Comparison of ENCODE assay signal across 8 cellular contexts in the genomic region with DNA sequence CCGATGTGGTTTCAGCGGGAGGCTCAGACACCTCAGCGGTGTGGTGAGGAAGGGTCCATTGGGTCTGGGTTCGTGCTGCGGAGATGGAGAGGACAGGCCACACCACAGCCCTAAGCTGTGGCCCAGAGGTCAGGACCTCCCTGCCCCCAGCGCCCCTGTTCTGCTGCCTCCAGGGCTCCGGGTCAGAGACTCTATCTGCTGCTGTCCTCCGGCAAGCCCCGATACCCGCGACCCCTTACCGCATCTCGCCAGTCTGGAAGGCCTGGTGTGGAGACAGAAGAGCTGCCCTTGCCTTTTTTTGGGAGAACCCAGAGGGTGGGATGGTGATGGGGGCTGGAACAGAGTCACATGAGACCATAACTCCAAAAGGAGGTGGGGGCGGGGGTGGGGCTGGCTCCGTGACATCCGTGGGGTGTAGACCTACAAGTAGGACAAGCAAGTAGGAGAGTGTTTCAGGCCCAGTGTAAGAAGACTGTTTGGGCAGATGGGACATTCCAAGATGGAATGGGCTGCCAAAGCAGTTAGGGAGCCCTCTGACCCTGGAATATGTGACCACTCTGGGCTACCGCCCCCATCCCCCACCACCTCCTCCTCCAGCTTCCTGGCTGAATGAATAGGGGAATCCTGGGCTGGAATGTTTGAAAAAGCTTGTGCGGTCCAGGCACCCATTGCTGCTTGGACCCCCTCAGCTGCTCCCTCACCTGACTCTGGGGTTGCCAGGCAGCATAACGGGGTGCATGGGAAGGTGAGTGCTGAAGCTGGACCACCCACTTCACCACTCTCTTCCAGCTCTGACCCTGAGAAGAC. TPM values are rescaled to one million over a fixed set of nuclear protein-coding genes. Genes with fewer than 3 reads are reported as not detected.
DNase-seq lines count a peak whose midpoint lies in the region; ATAC-seq, FAIRE-seq and TF ChIP-seq lines count a peak whose summit lies in the region.

No MANE protein-coding gene starts in this region.

- H3K18ac ChIP-seq in mesendoderm (ENCODE audit: low read length): peak overlapping the region; percentile 32

- no peak for ATAC-seq in HG02759 (IDR thresholded peaks at IDR 0.05; ENCODE audit: unreplicated experiment)

- H3K4me1 ChIP-seq in mammary epithelial cell (ENCODE audit: insufficient read depth, low read length) (peaks cover 24% of the 10 kb centered on the region), mesendoderm (ENCODE audit: control insufficient read depth, low read depth, low read length) (peaks cover 10% of the 10 kb centered on the region), vagina (peaks cover 41% of the 10 kb centered on the region)

- no peak overlapping the region for H4K5ac ChIP-seq in mesendoderm (ENCODE audit: low read length)

- FAIRE-seq in GM12891 (lab: Jason Lieb, UNC): no peak

- no peak overlapping the region for H2AK5ac ChIP-seq in mesendoderm (ENCODE audit: low read length)

- H3K4ac ChIP-seq in mesendoderm (ENCODE audit: low read depth, low read length): no peak overlapping the region

- dilution Hi-C loops in mammary epithelial cell (cut with HindIII; ENCODE audit: low sequenced_read_pairs): loop anchor here (5.0 kb wide), 1 partner anchor 40 kb away; no protein-coding TSS in a partner anchor

- H2BK15ac ChIP-seq in mesendoderm (replicated peaks; ENCODE audit: low read depth): no peak overlapping the region

- H2AFZ ChIP-seq in mammary epithelial cell (ENCODE audit: low read depth, low read length): peak overlapping the region; percentile 97

- peak overlapping the region; percentile 45 for H3K27ac Mint-ChIP-seq in activated naive CD4-positive, alpha-beta T cell treated with anti-CD3 and anti-CD28 coated beads, Interleukin-2, amount 10 ng/mL, durations not matched to agents 7 days and 5 days

- CTCF ChIA-PET in activated naive CD4-positive, alpha-beta T cell treated with anti-CD3 and anti-CD28 coated beads, Interleukin-2, amount 10 ng/mL, durations not matched to agents 7 days and 5 days (lab: Charles Lee): interaction anchor here (0.7 to 2.2 kb wide), 4 partner anchors 8 to 50 kb away, joined by 3 to 9 read pairs (median 4); partner anchors contain the start of gene LRRC59
- CTCF ChIA-PET in mammary epithelial cell (lab: Charles Lee; ENCODE audit: low non-redundant PET): interaction anchor here (0.6 kb wide), 1 partner anchor 18 kb away, joined by 3 read pairs; no protein-coding TSS in a partner anchor

- H3K27ac ChIP-seq in mammary epithelial cell (ENCODE audit: insufficient read depth, low read depth, low read length): peak overlapping the region; percentile 58
- H3K27ac ChIP-seq in mesendoderm (ENCODE audit: low read depth, low read length): no peak overlapping the region
- H3K27ac ChIP-seq in vagina: peak overlapping the region; percentile 73

- H2BK120ac ChIP-seq in mesendoderm (ENCODE audit: low read depth, low read length): no peak overlapping the region

- no peaks in the 10 kb centered on the region for H3K9me3 ChIP-seq in mammary epithelial cell (replicated peaks; ENCODE audit: insufficient read depth, low read length)
- H3K9me3 ChIP-seq in vagina: no peaks in the 10 kb centered on the region

- no peaks in the 10 kb centered on the region for H3K9me3 Mint-ChIP-seq in activated naive CD4-positive, alpha-beta T cell treated with anti-CD3 and anti-CD28 coated beads, Interleukin-2, amount 10 ng/mL, durations not matched to agents 7 days and 5 days

- peak overlapping the region; percentile 97 for H3K4me2 ChIP-seq in mammary epithelial cell (ENCODE audit: insufficient read depth, low read depth, low read length)
- peak overlapping the region; percentile 52 for H3K4me2 ChIP-seq in mesendoderm (ENCODE audit: low read length)

- H3K36me3 ChIP-seq in mammary epithelial cell (ENCODE audit: insufficient read depth, low read length) (no peaks in the 10 kb centered on the region), mesendoderm (ENCODE audit: control insufficient read depth, insufficient read depth, low read length) (no peaks in the 10 kb centered on the region), vagina (no peaks in the 10 kb centered on the region)

- peak overlapping the region; percentile 70 for H3K9ac ChIP-seq in mammary epithelial cell (ENCODE audit: insufficient read depth, low read length)
- peak overlapping the region; percentile 87 for H3K9ac ChIP-seq in mesendoderm (ENCODE audit: low read length)

- H4K8ac ChIP-seq in mesendoderm (ENCODE audit: low read depth, low read length): no peak overlapping the region

- TF ChIP-seq CTCF in mammary epithelial cell (conservative IDR thresholded peaks at IDR 0.05 in 1 of 2, IDR thresholded peaks at IDR 0.05 in 1 of 2; ENCODE audit: extremely low read depth in 1 of 2, insufficient read depth in 1 of 2, low read depth in 1 of 2, low read length in 2 of 2) (no peak), vagina (IDR thresholded peaks at IDR 0.05) (no peak)

- peaks cover 6% of the 10 kb centered on the region for H3K79me1 ChIP-seq in mesendoderm (ENCODE audit: low read length)

- BruUV-seq in mammary epithelial cell (replicated peaks; lab: Mats Ljungman, UMichigan): no TSS peak

- H4K20me1 ChIP-seq in mammary epithelial cell (ENCODE audit: insufficient read depth, low read length): no peaks in the 10 kb centered on the region

- H2BK5ac ChIP-seq in mesendoderm (ENCODE audit: low read length): no peak overlapping the region

- DNase-seq in activated naive CD4-positive, alpha-beta T cell treated with anti-CD3 and anti-CD28 coated beads, Interleukin-2, amount 10 ng/mL, durations not matched to agents 7 days and 5 days: no peak
- no peak for DNase-seq in activated naive CD4-positive, alpha-beta T cell (lab: John Stamatoyannopoulos, UW)
- no peak for DNase-seq in mammary epithelial cell
- DNase-seq in mesendoderm: peak; percentile 50
- DNase-seq in vagina (ENCODE audit: extremely low spot score in 2 of 2): no peak
- DNase-seq in GM12891 (ENCODE audit: insufficient read length, low spot score): no peak
- no peak for DNase-seq in DMS 273 treated with DMSO at 0.1 percent for 48 hours (lab: John Stamatoyannopoulos, UW)

- H3K27me3 ChIP-seq in mammary epithelial cell (ENCODE audit: insufficient read depth, low read length) (no peaks in the 10 kb centered on the region), mesendoderm (ENCODE audit: insufficient read depth, low read length, poor library complexity) (no peaks in the 10 kb centered on the region), vagina (no peaks in the 10 kb centered on the region)

- 14% methylated on average over 5 of the region's 19 CpGs for WGBS in mammary epithelial cell (ENCODE audit: low coverage, missing lambda C conversion rate)
- WGBS in mesendoderm (ENCODE audit: extremely low coverage, insufficient coverage, low lambda C conversion rate): no CpG with 5 or more reads among the region's 19 CpGs

- H3K79me2 ChIP-seq in mammary epithelial cell (ENCODE audit: insufficient read depth, low read length): peaks cover 45% of the 10 kb centered on the region
- no peaks in the 10 kb centered on the region for H3K79me2 ChIP-seq in mesendoderm (ENCODE audit: control insufficient read depth, insufficient read depth, low read length)

- H3K56ac ChIP-seq in mesendoderm (ENCODE audit: low read length): peak overlapping the region; percentile 98

- peak overlapping the region; percentile 89 for H3K4me3 Mint-ChIP-seq in activated naive CD4-positive, alpha-beta T cell treated with anti-CD3 and anti-CD28 coated beads, Interleukin-2, amount 10 ng/mL, durations not matched to agents 7 days and 5 days

- H3K4me3 ChIP-seq in mammary epithelial cell (replicated peaks in 1 of 3; ENCODE audit: insufficient read depth in 1 of 3, low read depth in 2 of 3, low read length in 3 of 3) (peak overlapping the region; percentile 81 to 91 (median 89)), mesendoderm (ENCODE audit: low read length) (peak overlapping the region; percentile 23), vagina (peak overlapping the region; percentile 93 to 96)

- H3K36me3 Mint-ChIP-seq in activated naive CD4-positive, alpha-beta T cell treated with anti-CD3 and anti-CD28 coated beads, Interleukin-2, amount 10 ng/mL, durations not matched to agents 7 days and 5 days: peaks cover 5% of the 10 kb centered on the region

- H3K4me1 Mint-ChIP-seq in activated naive CD4-positive, alpha-beta T cell treated with anti-CD3 and anti-CD28 coated beads, Interleukin-2, amount 10 ng/mL, durations not matched to agents 7 days and 5 days: peaks cover 36% of the 10 kb centered on the region

- intact Hi-C loops in mammary epithelial cell (cut with micrococcal nuclease) (no loop called here), vagina (cut with DNase I) (no loop called here)

- no peak overlapping the region for H3K23ac ChIP-seq in mesendoderm (ENCODE audit: low read length)

- TF ChIP-seq POLR2A in vagina (IDR thresholded peaks at IDR 0.05) (no peak), GM12891 (IDR thresholded peaks at IDR 0.05; ENCODE audit: low read depth, low read length) (no peak)

- in situ Hi-C loops in mammary epithelial cell (cut with MboI; ENCODE audit: low sequenced_read_pairs in 2 of 2): no loop called here

- H3K27me3 Mint-ChIP-seq in activated naive CD4-positive, alpha-beta T cell treated with anti-CD3 and anti-CD28 coated beads, Interleukin-2, amount 10 ng/mL, durations not matched to agents 7 days and 5 days: peaks cover 17% of the 10 kb centered on the region

TF ChIP-seq in GM12891, 5 proteins besides CTCF, POLR2A, EP300 and RAD21 (continues in another document):
- no peak for TF ChIP-seq TAF1 (IDR thresholded peaks at IDR 0.05; ENCODE audit: low read depth, low read length)
- no peak for TF ChIP-seq POU2F2 (IDR thresholded peaks at IDR 0.05; ENCODE audit: low read depth, low read length)
- no peak for TF ChIP-seq PAX5 (IDR thresholded peaks at IDR 0.05; ENCODE audit: insufficient read depth, low read length, severe bottlenecking)

RNA-seq across cellular contexts. Expression of gene XYLT2, which starts 1.4 kb away (rescaled TPM):
- total RNA-seq in mammary epithelial cell: 10 to 100 TPM; 46.3 to 78.3 TPM
- polyA plus RNA-seq in mammary epithelial cell: 26.3 TPM
- 40.8 TPM for polyA minus RNA-seq in mammary epithelial cell
- polyA plus RNA-seq in mesendoderm (2013, experiment 1 of 2): 7.8 TPM
- polyA plus RNA-seq in mesendoderm (2013, experiment 2 of 2): 7.8 TPM
- total RNA-seq in vagina: 30.4 TPM
- 7.1 TPM for polyA plus RNA-seq in GM12891 (2012; ENCODE audit: low read depth, missing spikeins)

RNA-seq across cellular contexts. Expression of gene MRPL27, which starts 25.7 kb away (rescaled TPM):
- total RNA-seq in mammary epithelial cell (10 to 100 TPM; 43.5 to 73.5 TPM), vagina (41.7 TPM)
- polyA plus RNA-seq in mammary epithelial cell: 184 TPM
- polyA minus RNA-seq in mammary epithelial cell: 106 TPM
- polyA plus RNA-seq in mesendoderm (2013, experiment 1 of 2): 99.9 TPM
- 99.9 TPM for polyA plus RNA-seq in mesendoderm (2013, experiment 2 of 2)
- polyA plus RNA-seq in GM12891 (2012; ENCODE audit: low read depth, missing spikeins): 77.1 TPM

RNA-seq across cellular contexts. Expression of gene EME1, which starts 25.7 kb away (rescaled TPM):
- total RNA-seq in mammary epithelial cell (1 to 10 TPM in 1 of 2 donors, under 1 TPM in 1; 0.17 to 8.0 TPM), vagina (2.9 TPM)
- polyA plus RNA-seq in mammary epithelial cell: 9.2 TPM
- polyA minus RNA-seq in mammary epithelial cell: 1.9 TPM
- 7.3 TPM for polyA plus RNA-seq in mesendoderm (2013, experiment 1 of 2)
- 7.1 TPM for polyA plus RNA-seq in mesendoderm (2013, experiment 2 of 2)
- polyA plus RNA-seq in GM12891 (2012; ENCODE audit: low read depth, missing spikeins): 17.9 TPM

RNA-seq across cellular contexts. Expression of gene LRRC59, which starts 50.0 kb away (rescaled TPM):
- 100 to 1,000 TPM; 118 to 190 TPM for total RNA-seq in mammary epithelial cell
- polyA plus RNA-seq in mammary epithelial cell: 141 TPM
- 202 TPM for polyA minus RNA-seq in mammary epithelial cell
- 88.3 TPM for polyA plus RNA-seq in mesendoderm (2013, experiment 1 of 2)
- 89.3 TPM for polyA plus RNA-seq in mesendoderm (2013, experiment 2 of 2)
- 49.6 TPM for total RNA-seq in vagina
- 37.7 TPM for polyA plus RNA-seq in GM12891 (2012; ENCODE audit: low read depth, missing spikeins)

Comparison
In these comparisons a context has a peak if more than half of its experiments do, and no peak if none do; other contexts are left out.
1. H3K4me3 ChIP-seq: peak in every context shown above with its lines; median percentile 94 in vagina; 89 in mammary epithelial cell; 23 in mesendoderm.